Comparison of ENCODE assay signal across 8 cellular contexts in the genomic region with DNA sequence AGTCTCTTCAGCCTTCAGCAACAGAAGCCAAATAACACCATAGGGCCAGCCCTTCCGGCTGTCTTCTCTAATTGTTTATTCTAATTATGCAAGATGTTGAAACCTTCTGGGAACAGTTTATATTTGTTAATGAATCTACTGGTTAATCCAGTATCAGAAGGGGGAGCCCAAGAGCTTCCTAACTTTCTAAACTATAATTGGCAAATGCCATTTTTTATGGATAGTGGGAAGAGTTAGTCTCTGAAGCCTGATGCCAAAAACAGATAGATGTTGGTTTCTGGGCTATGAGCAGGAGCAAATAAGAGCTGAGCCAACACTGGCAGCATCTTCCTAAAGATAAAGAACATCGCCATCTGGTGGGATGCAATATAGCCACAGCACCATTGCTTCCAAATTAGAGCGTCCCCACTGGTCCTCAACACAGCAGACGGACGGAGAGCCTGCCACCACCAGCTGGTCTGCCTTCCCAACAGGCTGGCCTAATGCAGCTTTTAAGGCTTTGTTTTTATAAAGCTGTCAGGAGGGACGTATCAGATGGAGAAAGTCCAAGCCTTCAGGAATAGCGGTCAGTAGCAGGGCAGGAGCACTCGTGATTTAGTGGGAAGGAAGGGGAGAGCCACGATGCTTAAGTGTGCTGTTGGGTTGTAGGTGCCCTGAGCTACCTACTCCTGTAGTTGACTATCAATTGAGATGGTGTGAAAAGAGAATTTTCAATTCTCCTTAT.
DNase-seq lines count a peak whose midpoint lies in the region; ATAC-seq, FAIRE-seq and TF ChIP-seq lines count a peak whose summit lies in the region.

No MANE protein-coding gene starts in this region.

- H3F3A ChIP-seq in OCI-LY1 (ENCODE audit: insufficient read depth, low read length): no peaks in the 10 kb centered on the region

- peaks cover 12% of the 10 kb centered on the region for H3K36me3 Mint-ChIP-seq in memory B cell

- H3K4me1 ChIP-seq in OCI-LY1 (ENCODE audit: insufficient read depth, low read length, severe bottlenecking): no peaks in the 10 kb centered on the region

- no peaks in the 10 kb centered on the region for H3K36me3 ChIP-seq in OCI-LY1 (ENCODE audit: insufficient read depth, low read length)

- no peak overlapping the region for H2AFZ ChIP-seq in OCI-LY1 (ENCODE audit: low read length)

- peak overlapping the region; percentile 7 for H3K4me3 Mint-ChIP-seq in memory B cell

- no peak overlapping the region; the same call in 1 of the 2 replicates for H3K4me2 ChIP-seq in OCI-LY1 (ENCODE audit: low read length)

- peak; percentile 59 for ATAC-seq in memory B cell (ENCODE audit: low read depth)
- no peak for ATAC-seq in HG02938 (IDR thresholded peaks at IDR 0.05; ENCODE audit: unreplicated experiment)
- ATAC-seq in GM18858 (IDR thresholded peaks at IDR 0.05; ENCODE audit: unreplicated experiment): no peak

- H3K27me3 Mint-ChIP-seq in memory B cell: no peaks in the 10 kb centered on the region

- H3K9me2 ChIP-seq in OCI-LY1 (ENCODE audit: low read depth, low read length): no peaks in the 10 kb centered on the region

- no peak overlapping the region for H3K9ac ChIP-seq in OCI-LY1 (ENCODE audit: low read length)

- H3K27ac ChIP-seq in OCI-LY1 (ENCODE audit: low read depth, low read length, poor library complexity, severe bottlenecking): no peak overlapping the region

- H3K9me3 Mint-ChIP-seq in memory B cell: no peaks in the 10 kb centered on the region

- H4K20me1 ChIP-seq in OCI-LY1 (ENCODE audit: insufficient read depth, low read length): no peaks in the 10 kb centered on the region

- H3K79me2 ChIP-seq in OCI-LY1 (ENCODE audit: insufficient read depth, low read length): no peaks in the 10 kb centered on the region

- no peak for FAIRE-seq in HTR-8/SVneo (lab: Jason Lieb, UNC)

- DNase-seq in SIG-M5 treated with dmso at 0.1 percent for 504 hours (lab: John Stamatoyannopoulos, UW; ENCODE audit: unreplicated experiment): peak; percentile 54
- DNase-seq in SIG-M5 (lab: John Stamatoyannopoulos, UW): no peak
- peak; percentile 20 for DNase-seq in HTR-8/SVneo (ENCODE audit: insufficient read length, low spot score)
- peak; percentile 62 for DNase-seq in ecto neural progenitor cell (ENCODE audit: low spot score)
- DNase-seq in memory B cell (ENCODE audit: low spot score in 2 of 2): peak in 1 of 2 donors; percentile 19

- H3K27me3 ChIP-seq in OCI-LY1 (ENCODE audit: insufficient read depth, low read length): no peaks in the 10 kb centered on the region

- H3K4me3 ChIP-seq in OCI-LY1 (ENCODE audit: low read depth, low read length, poor library complexity, severe bottlenecking): no peak overlapping the region

- no peaks in the 10 kb centered on the region for H3K9me3 ChIP-seq in OCI-LY1 (ENCODE audit: low read length)

- TF ChIP-seq CTCF in OCI-LY1 (IDR thresholded peaks at IDR 0.05; ENCODE audit: low read length): peak; percentile 83

- H3K4me1 Mint-ChIP-seq in memory B cell: peaks cover 4% of the 10 kb centered on the region

- H3K27ac Mint-ChIP-seq in memory B cell: no peak overlapping the region
